Comparison of ENCODE assay signal across 8 cellular contexts in genomic region chr11:5808500-5809121, GRCh38. TPM values are rescaled to one million over a fixed set of nuclear protein-coding genes. Genes with fewer than 3 reads are reported as not detected.
DNase-seq lines count a peak whose midpoint lies in the region; ATAC-seq and TF ChIP-seq lines count a peak whose summit lies in the region.

OR52N2 (plus strand) TSS chr11:5808924; CDS start chr11:5820336, 11,412 bp downstream.

- peak within 1 kb of the TSS; percentile 89 for H3K4me3 Mint-ChIP-seq in activated T-helper 17 cell treated with anti-CD3 and anti-CD28 coated beads, Interleukin-2, amount 50 U/mL, for 72 hours

- H3K27me3 ChIP-seq in PC-9 (ENCODE audit: insufficient read depth, low read depth) (no peaks in the 10 kb centered on the region), foreskin keratinocyte (peaks cover 9% of the 10 kb centered on the region), neutrophil (no peaks in the 10 kb centered on the region), subcutaneous abdominal adipose tissue (ENCODE audit: control insufficient read depth in 5 of 5, insufficient read depth in 4 of 5, low read length in 5 of 5) (no peaks in the 10 kb centered on the region)

- no peaks in the 10 kb centered on the region for H3K36me3 Mint-ChIP-seq in activated T-helper 17 cell treated with anti-CD3 and anti-CD28 coated beads, Interleukin-2, amount 50 U/mL, for 72 hours (ENCODE audit: low read depth)

- H3K27ac ChIP-seq in PC-9 (no peak within 1 kb of the TSS), foreskin keratinocyte (no peak within 1 kb of the TSS), neutrophil (peak within 1 kb of the TSS; percentile 29), subcutaneous abdominal adipose tissue (ENCODE audit: low read depth, low read length) (no peak within 1 kb of the TSS)

- no peaks in the 10 kb centered on the region for H4K20me1 ChIP-seq in PC-9 (ENCODE audit: insufficient read depth)

- peak within 1 kb of the TSS; percentile 35; the same call in 1 of the 2 replicates for H3K4me3 ChIP-seq in PC-9
- peak within 1 kb of the TSS; percentile 53 to 63 for H3K4me3 ChIP-seq in neutrophil (ENCODE audit: low read depth in 1 of 2, low read length in 1 of 2)
- peak within 1 kb of the TSS; percentile 73 to 91 (median 78) for H3K4me3 ChIP-seq in subcutaneous abdominal adipose tissue (ENCODE audit: low read depth in 1 of 5, low read length in 5 of 5)

- H3K9ac ChIP-seq in subcutaneous abdominal adipose tissue (ENCODE audit: low read length in 5 of 5): peak within 1 kb of the TSS; percentile 50 to 72 (median 69)

- H3K79me2 ChIP-seq in PC-9 (ENCODE audit: low read depth): no peaks in the 10 kb centered on the region

- intact Hi-C loops in PC-9 (cut with micrococcal nuclease; ENCODE audit: unreplicated experiment): loop anchor here (2.0 to 5.0 kb wide), 2 partner anchors 604 to 1171 kb away; partner anchors contain the start of gene OR51D1

- BruUV-seq in PC-9 (replicated peaks; lab: Mats Ljungman, UMichigan): no TSS peak

- POLR2A ChIA-PET in PC-9 (lab: Charles Lee; ENCODE audit: unreplicated experiment): no interaction called here

- peak within 1 kb of the TSS; percentile 66 for H3K4me2 ChIP-seq in PC-9

- H3K9me3 Mint-ChIP-seq in activated T-helper 17 cell treated with anti-CD3 and anti-CD28 coated beads, Interleukin-2, amount 50 U/mL, for 72 hours: no peaks in the 10 kb centered on the region

- H3F3A ChIP-seq in PC-9 (ENCODE audit: insufficient read depth, low read depth): no peaks in the 10 kb centered on the region

- H3K27me3 Mint-ChIP-seq in activated T-helper 17 cell treated with anti-CD3 and anti-CD28 coated beads, Interleukin-2, amount 50 U/mL, for 72 hours: peaks cover 20% of the 10 kb centered on the region

- DNase-seq in COR-L47 (lab: John Stamatoyannopoulos, UW): peak; percentile 39
- DNase-seq in PC-9: peak; percentile 35 to 37
- DNase-seq in foreskin keratinocyte: peak in 1 of 2 donors; percentile 33

- H3K36me3 ChIP-seq in PC-9 (ENCODE audit: low read depth): no peaks in the 10 kb centered on the region
- H3K36me3 ChIP-seq in neutrophil: no peaks in the 10 kb centered on the region
- no peaks in the 10 kb centered on the region for H3K36me3 ChIP-seq in subcutaneous abdominal adipose tissue (ENCODE audit: control insufficient read depth in 5 of 5, insufficient read depth in 5 of 5, low read length in 5 of 5)

- H3K9me3 ChIP-seq in PC-9 (ENCODE audit: insufficient read depth, low read depth) (no peaks in the 10 kb centered on the region), neutrophil (no peaks in the 10 kb centered on the region), subcutaneous abdominal adipose tissue (ENCODE audit: control insufficient read depth in 5 of 5, low read length in 5 of 5) (peaks cover 0 to 5% (median 0%) of the 10 kb centered on the region in 5 donors)

- no peaks in the 10 kb centered on the region for H3K9me2 ChIP-seq in PC-9 (ENCODE audit: insufficient read depth)

- H3K4me1 ChIP-seq in PC-9 (replicated peaks; ENCODE audit: insufficient read depth) (no peaks in the 10 kb centered on the region), foreskin keratinocyte (no peaks in the 10 kb centered on the region), neutrophil (ENCODE audit: control insufficient read depth in 1 of 2, insufficient read depth in 1 of 2, low read depth in 1 of 2, low read length in 1 of 2) (peaks cover 13 to 20% of the 10 kb centered on the region in 2 experiments), subcutaneous abdominal adipose tissue (ENCODE audit: control insufficient read depth in 5 of 5, insufficient read depth in 5 of 5, low read length in 5 of 5) (peaks cover 1 to 12% (median 12%) of the 10 kb centered on the region in 5 donors)

- H3K27ac Mint-ChIP-seq in activated T-helper 17 cell treated with anti-CD3 and anti-CD28 coated beads, Interleukin-2, amount 50 U/mL, for 72 hours: peak within 1 kb of the TSS; percentile 62

- H2AFZ ChIP-seq in PC-9: peak within 1 kb of the TSS; percentile 55; the same call in 1 of the 2 replicates

- CTCF ChIA-PET in PC-9 (lab: Charles Lee): no interaction called here

- TF ChIP-seq CTCF in PC-9 (conservative IDR thresholded peaks at IDR 0.05) (peak; percentile 78), foreskin keratinocyte (conservative IDR thresholded peaks at IDR 0.05) (peak; percentile 80), neutrophil (IDR thresholded peaks at IDR 0.05) (peak; percentile 86)

- peaks cover 6% of the 10 kb centered on the region for H3K4me1 Mint-ChIP-seq in activated T-helper 17 cell treated with anti-CD3 and anti-CD28 coated beads, Interleukin-2, amount 50 U/mL, for 72 hours

- ATAC-seq in GM19452 (IDR thresholded peaks at IDR 0.05; ENCODE audit: unreplicated experiment) (peak; percentile 91), HG03565 (IDR thresholded peaks at IDR 0.05; ENCODE audit: unreplicated experiment) (peak; percentile 92), foreskin keratinocyte (peak; percentile 91)
- peak; percentile 94 for ATAC-seq in activated T-helper 17 cell treated with anti-CD3 and anti-CD28 coated beads, Interleukin-2, amount 50 U/mL, for 72 hours (replicated peaks)

RNA-seq across cellular contexts. Expression of gene OR52N2, which starts in this region (rescaled TPM):
- not detected in 2 replicates for total RNA-seq in PC-9 (2021)
- total RNA-seq in activated T-helper 17 cell treated with anti-CD3 and anti-CD28 coated beads, Interleukin-2, amount 50 U/mL, for 72 hours: not detected
- total RNA-seq in foreskin keratinocyte: not detected in 2 replicates
- polyA plus RNA-seq in foreskin keratinocyte: not detected in 2 replicates

Comparison
In these comparisons a context has a peak if more than half of its experiments do, and no peak if none do; other contexts are left out.
1. Peak in DNase-seq, H3K4me3 ChIP-seq and H3K4me2 ChIP-seq in PC-9; RNA of the gene not detected or under 1 TPM.
2. Peak in ATAC-seq in activated T-helper 17 cell treated with anti-CD3 and anti-CD28 coated beads, Interleukin-2, amount 50 U/mL, for 72 hours; RNA of the gene not detected or under 1 TPM.
3. Peak in ATAC-seq in foreskin keratinocyte; RNA of the gene not detected or under 1 TPM.